ENCODE assay signal across 1 cellular context in genomic region chr13:27148900-27149299, GRCh38.
TF ChIP-seq lines count a peak whose summit lies in the region.

No MANE protein-coding gene starts in this region.

TF ChIP-seq in SK-N-SH treated with all-trans-retinoic acid at 6 μM for 48 hours, 23 proteins besides CTCF, POLR2A, EP300 and RAD21:
- TF ChIP-seq TCF4 (CRISPR knock-in tag; IDR thresholded peaks at IDR 0.05; ENCODE audit: borderline replicate concordance) = no peak
- TF ChIP-seq ZFP3 (CRISPR knock-in tag; IDR thresholded peaks at IDR 0.05) = no peak
- TF ChIP-seq ARNTL (CRISPR knock-in tag; IDR thresholded peaks at IDR 0.05; ENCODE audit: borderline replicate concordance, low read depth) = no peak
- TF ChIP-seq ZNF8 (CRISPR knock-in tag; IDR thresholded peaks at IDR 0.05) = no peak
- no peak for TF ChIP-seq CREB5 (CRISPR knock-in tag; IDR thresholded peaks at IDR 0.05; ENCODE audit: low read depth)
- no peak for TF ChIP-seq ESRRG (CRISPR knock-in tag; IDR thresholded peaks at IDR 0.05)
- TF ChIP-seq TOX (CRISPR knock-in tag; IDR thresholded peaks at IDR 0.05; ENCODE audit: borderline replicate concordance) = no peak
- TF ChIP-seq, protein P1, sequence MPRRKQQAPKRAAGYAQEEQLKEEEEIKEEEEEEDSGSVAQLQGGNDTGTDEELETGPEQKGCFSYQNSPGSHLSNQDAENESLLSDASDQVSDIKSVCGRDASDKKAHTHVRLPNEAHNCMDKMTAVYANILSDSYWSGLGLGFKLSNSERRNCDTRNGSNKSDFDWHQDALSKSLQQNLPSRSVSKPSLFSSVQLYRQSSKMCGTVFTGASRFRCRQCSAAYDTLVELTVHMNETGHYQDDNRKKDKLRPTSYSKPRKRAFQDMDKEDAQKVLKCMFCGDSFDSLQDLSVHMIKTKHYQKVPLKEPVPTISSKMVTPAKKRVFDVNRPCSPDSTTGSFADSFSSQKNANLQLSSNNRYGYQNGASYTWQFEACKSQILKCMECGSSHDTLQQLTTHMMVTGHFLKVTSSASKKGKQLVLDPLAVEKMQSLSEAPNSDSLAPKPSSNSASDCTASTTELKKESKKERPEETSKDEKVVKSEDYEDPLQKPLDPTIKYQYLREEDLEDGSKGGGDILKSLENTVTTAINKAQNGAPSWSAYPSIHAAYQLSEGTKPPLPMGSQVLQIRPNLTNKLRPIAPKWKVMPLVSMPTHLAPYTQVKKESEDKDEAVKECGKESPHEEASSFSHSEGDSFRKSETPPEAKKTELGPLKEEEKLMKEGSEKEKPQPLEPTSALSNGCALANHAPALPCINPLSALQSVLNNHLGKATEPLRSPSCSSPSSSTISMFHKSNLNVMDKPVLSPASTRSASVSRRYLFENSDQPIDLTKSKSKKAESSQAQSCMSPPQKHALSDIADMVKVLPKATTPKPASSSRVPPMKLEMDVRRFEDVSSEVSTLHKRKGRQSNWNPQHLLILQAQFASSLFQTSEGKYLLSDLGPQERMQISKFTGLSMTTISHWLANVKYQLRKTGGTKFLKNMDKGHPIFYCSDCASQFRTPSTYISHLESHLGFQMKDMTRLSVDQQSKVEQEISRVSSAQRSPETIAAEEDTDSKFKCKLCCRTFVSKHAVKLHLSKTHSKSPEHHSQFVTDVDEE (CRISPR knock-in tag; IDR thresholded peaks at IDR 0.05) = no peak
- TF ChIP-seq CSDC2 (CRISPR knock-in tag; IDR thresholded peaks at IDR 0.05) = no peak
- TF ChIP-seq CSRNP3 (CRISPR knock-in tag; IDR thresholded peaks at IDR 0.05) = no peak
- no peak for TF ChIP-seq ZFP30 (CRISPR knock-in tag; IDR thresholded peaks at IDR 0.05)
- TF ChIP-seq PATZ1 (CRISPR knock-in tag; IDR thresholded peaks at IDR 0.05; ENCODE audit: borderline replicate concordance) = no peak
- no peak for TF ChIP-seq ZNF565 (CRISPR knock-in tag; conservative IDR thresholded peaks at IDR 0.05; ENCODE audit: low read depth)
